Comparison of ENCODE assay signal across 8 cellular contexts in genomic region chr20:32762754-32763201, GRCh38. TPM values are rescaled to one million over a fixed set of nuclear protein-coding genes. Genes with fewer than 3 reads are reported as not detected.
DNase-seq lines count a peak whose midpoint lies in the region; ATAC-seq and TF ChIP-seq lines count a peak whose summit lies in the region.

No MANE protein-coding gene starts in this region.

- peaks cover 24% of the 10 kb centered on the region for H3K4me1 Mint-ChIP-seq in activated naive CD4-positive, alpha-beta T cell treated with anti-CD3 and anti-CD28 coated beads, Interleukin-2, amount 10 ng/mL, durations not matched to agents 7 days and 5 days

- peak overlapping the region; percentile 85 for H3K4me3 Mint-ChIP-seq in activated naive CD4-positive, alpha-beta T cell treated with anti-CD3 and anti-CD28 coated beads, Interleukin-2, amount 10 ng/mL, durations not matched to agents 7 days and 5 days

- no peak for ATAC-seq in stimulated activated naive CD8-positive, alpha-beta T cell treated with anti-CD3 and anti-CD28 coated beads, Interleukin-15, Interleukin-2, amounts not matched to agents 100 U/mL and 50 U/mL, for 24 hours
- no peak for ATAC-seq in HG02588 (IDR thresholded peaks at IDR 0.05; ENCODE audit: unreplicated experiment)

- H3K4me3 ChIP-seq in iPS-18a (ENCODE audit: low read length) = peak overlapping the region; percentile 99

- H3K27ac Mint-ChIP-seq in activated naive CD4-positive, alpha-beta T cell treated with anti-CD3 and anti-CD28 coated beads, Interleukin-2, amount 10 ng/mL, durations not matched to agents 7 days and 5 days = peak overlapping the region; percentile 7

- H3K9ac ChIP-seq in iPS-18a (ENCODE audit: low read length) = peak overlapping the region; percentile 70

- peaks cover 28% of the 10 kb centered on the region for H3K36me3 ChIP-seq in iPS-18a (ENCODE audit: control insufficient read depth, low read depth, low read length)

- no peaks in the 10 kb centered on the region for H3K9me3 Mint-ChIP-seq in activated naive CD4-positive, alpha-beta T cell treated with anti-CD3 and anti-CD28 coated beads, Interleukin-2, amount 10 ng/mL, durations not matched to agents 7 days and 5 days

- H3K36me3 Mint-ChIP-seq in activated naive CD4-positive, alpha-beta T cell treated with anti-CD3 and anti-CD28 coated beads, Interleukin-2, amount 10 ng/mL, durations not matched to agents 7 days and 5 days = no peaks in the 10 kb centered on the region

- H3K27ac ChIP-seq in iPS-18a (ENCODE audit: low read length) = peak overlapping the region; percentile 7

- no peaks in the 10 kb centered on the region for H3K27me3 ChIP-seq in iPS-18a (ENCODE audit: control insufficient read depth, insufficient read depth, low read length)

- peaks cover 20% of the 10 kb centered on the region for H3K27me3 Mint-ChIP-seq in activated naive CD4-positive, alpha-beta T cell treated with anti-CD3 and anti-CD28 coated beads, Interleukin-2, amount 10 ng/mL, durations not matched to agents 7 days and 5 days

- no peak for TF ChIP-seq RAD21 in Ishikawa (IDR thresholded peaks at IDR 0.05; ENCODE audit: low read depth)

- CTCF ChIA-PET in activated naive CD4-positive, alpha-beta T cell treated with anti-CD3 and anti-CD28 coated beads, Interleukin-2, amount 10 ng/mL, durations not matched to agents 7 days and 5 days (lab: Charles Lee) = interaction anchor here (1.9 to 3.4 kb wide), 3 partner anchors 15 to 89 kb away, joined by 6 to 32 read pairs (median 21); partner anchors contain the start of gene C20orf203

- H3K9me3 ChIP-seq in iPS-18a (ENCODE audit: control insufficient read depth, low read depth, low read length) = no peaks in the 10 kb centered on the region

- peak; percentile 21 for DNase-seq in activated CD4-positive, alpha-beta T cell treated with anti-CD3 and anti-CD28 coated beads for 48 hours
- no peak for DNase-seq in activated CD4-positive, alpha-beta T cell treated with anti-CD3 and anti-CD28 coated beads, Interleukin-2, amount 50 U/mL, for 4 hours
- DNase-seq in activated naive CD4-positive, alpha-beta T cell treated with anti-CD3 and anti-CD28 coated beads, Interleukin-2, amount 10 ng/mL, durations not matched to agents 7 days and 5 days = peak; percentile 56
- DNase-seq in stimulated activated naive CD8-positive, alpha-beta T cell treated with anti-CD3 and anti-CD28 coated beads, Interleukin-15, Interleukin-2, amounts not matched to agents 100 U/mL and 50 U/mL, for 24 hours = peak; percentile 24
- no peak for DNase-seq in HT-29 (ENCODE audit: low spot score)

- peaks cover 31% of the 10 kb centered on the region for H3K4me1 ChIP-seq in iPS-18a (ENCODE audit: control insufficient read depth, low read depth, low read length)

- no peak for TF ChIP-seq EP300 in Ishikawa (IDR thresholded peaks at IDR 0.05; ENCODE audit: borderline replicate concordance)

TF ChIP-seq in Ishikawa, 13 proteins besides CTCF, POLR2A, EP300 and RAD21:
- no peak for TF ChIP-seq USF1 (IDR thresholded peaks at IDR 0.05)
- no peak for TF ChIP-seq FOXM1 (IDR thresholded peaks at IDR 0.05; ENCODE audit: borderline replicate concordance, low read depth)
- TF ChIP-seq CREB1 (IDR thresholded peaks at IDR 0.05; ENCODE audit: low read depth) = no peak
- TF ChIP-seq TCF12 (IDR thresholded peaks at IDR 0.05; ENCODE audit: low read depth) = no peak
- no peak for TF ChIP-seq CEBPB (IDR thresholded peaks at IDR 0.05)
- no peak for TF ChIP-seq REST (IDR thresholded peaks at IDR 0.05; ENCODE audit: low read depth)
- no peak for TF ChIP-seq TEAD4 (IDR thresholded peaks at IDR 0.05)
- no peak for TF ChIP-seq EGR1 (IDR thresholded peaks at IDR 0.05)
- no peak for TF ChIP-seq NFIC (IDR thresholded peaks at IDR 0.05)
- TF ChIP-seq ZBTB7A (IDR thresholded peaks at IDR 0.05; ENCODE audit: low read depth) = peak; percentile 95
- no peak for TF ChIP-seq YY1 (IDR thresholded peaks at IDR 0.05; ENCODE audit: low read depth)
- TF ChIP-seq MAX (IDR thresholded peaks at IDR 0.05) = no peak
- 0 out of 2 replicates have a peak, but pooled peaks have one; percentile 7 for TF ChIP-seq TAF1 (IDR thresholded peaks at IDR 0.05; ENCODE audit: low read depth)

RNA-seq across cellular contexts. Expression of gene DNMT3B, which starts 0.6 kb away (rescaled TPM):
- 2.4 and 3.0 TPM in 2 replicates for total RNA-seq in HT-29 (2014; rRNA removed; shearing (Covaris generic))

RNA-seq across cellular contexts. Expression of gene COMMD7, which starts 19.5 kb away (rescaled TPM):
- 31.1 and 31.5 TPM in 2 replicates for total RNA-seq in HT-29 (2014; rRNA removed; shearing (Covaris generic))

RNA-seq across cellular contexts. Expression of gene MAPRE1, which starts 57.0 kb away (rescaled TPM):
- total RNA-seq in HT-29 (2014; rRNA removed; shearing (Covaris generic)) = 85.7 and 86.0 TPM in 2 replicates

Comparison
In these comparisons a context has a peak if more than half of its experiments do, and no peak if none do; other contexts are left out.
1. DNase-seq: peak in activated CD4-positive, alpha-beta T cell treated with anti-CD3 and anti-CD28 coated beads for 48 hours (single experiment), activated naive CD4-positive, alpha-beta T cell treated with anti-CD3 and anti-CD28 coated beads, Interleukin-2, amount 10 ng/mL, durations not matched to agents 7 days and 5 days (single experiment) and stimulated activated naive CD8-positive, alpha-beta T cell treated with anti-CD3 and anti-CD28 coated beads, Interleukin-15, Interleukin-2, amounts not matched to agents 100 U/mL and 50 U/mL, for 24 hours (single experiment); none in activated CD4-positive, alpha-beta T cell treated with anti-CD3 and anti-CD28 coated beads, Interleukin-2, amount 50 U/mL, for 4 hours (0 of 2) and HT-29 (single experiment).